ENCODE assay signal across 8 cellular contexts in the genomic region with DNA sequence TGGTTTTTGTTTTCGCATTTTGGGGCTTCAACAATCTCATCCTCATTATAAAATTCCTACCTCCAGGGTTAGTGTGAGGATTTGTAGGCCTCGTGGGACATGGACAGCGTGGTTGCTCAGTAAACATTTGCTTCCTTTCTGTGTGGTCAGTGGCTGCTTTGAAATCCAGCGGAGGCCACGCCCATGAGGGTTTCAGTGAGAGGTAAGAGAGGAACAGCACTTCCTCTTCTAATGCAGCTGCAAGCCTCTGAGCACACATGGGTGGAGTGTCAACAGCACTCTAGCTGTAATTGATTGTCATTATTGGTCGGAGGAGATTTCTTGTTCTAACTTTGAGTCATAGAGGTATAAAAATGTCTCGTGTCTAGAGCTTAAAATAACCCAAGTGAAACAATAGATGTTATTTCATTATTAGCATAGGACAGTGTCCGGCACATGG. TPM values are rescaled to one million over a fixed set of nuclear protein-coding genes. Genes with fewer than 3 reads are reported as not detected.
DNase-seq lines count a peak whose midpoint lies in the region; ATAC-seq and TF ChIP-seq lines count a peak whose summit lies in the region.

No MANE protein-coding gene starts in this region.

- no peak overlapping the region for H3K27ac ChIP-seq in right lobe of liver

- H3K4me1 ChIP-seq in right lobe of liver: peaks cover 0 to 16% (median 7%) of the 10 kb centered on the region in 4 donors

- DNase-seq in COLO668 (lab: John Stamatoyannopoulos, UW; ENCODE audit: unreplicated experiment): peak; percentile 15
- peak; percentile 76 for DNase-seq in GM19238 (ENCODE audit: insufficient read length, low spot score)
- peak; percentile 59 for DNase-seq in NCI-H345 (lab: John Stamatoyannopoulos, UW)
- DNase-seq in astrocyte of the spinal cord (ENCODE audit: low read depth, low spot score): peak; percentile 73
- peak in 1 of 3 donors; percentile 58 for DNase-seq in right lobe of liver
- DNase-seq in activated T-cell treated with anti-CD3 and anti-CD28 coated beads, Interleukin-2, amount 50 U/mL, for 1 hour: no peak
- DNase-seq in stimulated activated CD4-positive, alpha-beta T cell treated with anti-CD3 and anti-CD28 coated beads, Interleukin-2, amount 100 ng/mL, for 24 hours: no peak

- WGBS in right lobe of liver (ENCODE audit: insufficient coverage, low coverage, low lambda C conversion rate, missing lambda C conversion rate): 40% methylated on average over 8 of the region's 8 CpGs

- H3K27me3 ChIP-seq in right lobe of liver: no peaks in the 10 kb centered on the region

- peak; percentile 99 for ATAC-seq in HG03097 (IDR thresholded peaks at IDR 0.05; ENCODE audit: low FRiP score, unreplicated experiment)
- ATAC-seq in right lobe of liver: peak; percentile 56 to 80 (median 64)

- intact Hi-C loops in right lobe of liver (cut with DNase I): loop anchor here in 1 of 2 donors (10.0 kb wide), 1 partner anchor 174 kb away; no protein-coding TSS in a partner anchor

- no peak for TF ChIP-seq POLR2A in right lobe of liver (IDR thresholded peaks at IDR 0.05)

- H3K9me3 ChIP-seq in right lobe of liver: no peaks in the 10 kb centered on the region

- H3K36me3 ChIP-seq in right lobe of liver: no peaks in the 10 kb centered on the region

- H3K4me3 ChIP-seq in astrocyte of the spinal cord (ENCODE audit: low read depth, low read length) (no peak overlapping the region), right lobe of liver (no peak overlapping the region)

- TF ChIP-seq CTCF in astrocyte of the spinal cord (IDR thresholded peaks at IDR 0.05; ENCODE audit: low read depth, low read length) (no peak), right lobe of liver (IDR thresholded peaks at IDR 0.05) (no peak)

- in situ Hi-C loops in astrocyte of the spinal cord (cut with HindIII; ENCODE audit: low sequenced_read_pairs): no loop called here

RNA-seq across cellular contexts. Expression of gene ARHGAP42, which starts 6.0 kb away (rescaled TPM):
- total RNA-seq in right lobe of liver: 10 to 100 TPM in 4 of 6 experiments, 1 to 10 TPM in 2; 8.7 to 15.8 (median 13.1) TPM

Comparison
In these comparisons a context has a peak if more than half of its experiments do, and no peak if none do; other contexts are left out.
1. DNase-seq: peak in COLO668 (single experiment), GM19238 (single experiment), NCI-H345 (single experiment) and astrocyte of the spinal cord (single experiment); none in activated T-cell treated with anti-CD3 and anti-CD28 coated beads, Interleukin-2, amount 50 U/mL, for 1 hour (single experiment) and stimulated activated CD4-positive, alpha-beta T cell treated with anti-CD3 and anti-CD28 coated beads, Interleukin-2, amount 100 ng/mL, for 24 hours (0 of 2).